In genomic region chr19:40596608-40597328, GRCh38 we compare ENCODE assay signal across 8 cellular contexts. TPM values are rescaled to one million over a fixed set of nuclear protein-coding genes. Genes with fewer than 3 reads are reported as not detected.
DNase-seq lines count a peak whose midpoint lies in the region; ATAC-seq and TF ChIP-seq lines count a peak whose summit lies in the region.

No MANE protein-coding gene starts in this region.

- H3K4me1 ChIP-seq in cardiac muscle cell (ENCODE audit: low read depth): peaks cover 20% of the 10 kb centered on the region

- H3K4me1 Mint-ChIP-seq in stimulated activated effector memory CD8-positive, alpha-beta T cell treated with anti-CD3 and anti-CD28 coated beads, Interleukin-12 subunit alpha, Interleukin-12 subunit beta, amount 100 ng/mL, for 72 hours: peaks cover 44% of the 10 kb centered on the region

- no peak overlapping the region for H3K27ac ChIP-seq in cardiac muscle cell

- H3K36me3 ChIP-seq in cardiac muscle cell: no peaks in the 10 kb centered on the region

- ATAC-seq in stimulated activated effector memory CD8-positive, alpha-beta T cell treated with anti-CD3 and anti-CD28 coated beads, Interleukin-12 subunit alpha, Interleukin-12 subunit beta, amount 100 ng/mL, for 72 hours: peak; percentile 14
- ATAC-seq in GM19467 (IDR thresholded peaks at IDR 0.05; ENCODE audit: unreplicated experiment): no peak

- no peaks in the 10 kb centered on the region for H3K9me3 ChIP-seq in cardiac muscle cell (ENCODE audit: low read depth)

- H3K9me3 Mint-ChIP-seq in stimulated activated effector memory CD8-positive, alpha-beta T cell treated with anti-CD3 and anti-CD28 coated beads, Interleukin-12 subunit alpha, Interleukin-12 subunit beta, amount 100 ng/mL, for 72 hours: no peaks in the 10 kb centered on the region

- H3K36me3 Mint-ChIP-seq in stimulated activated effector memory CD8-positive, alpha-beta T cell treated with anti-CD3 and anti-CD28 coated beads, Interleukin-12 subunit alpha, Interleukin-12 subunit beta, amount 100 ng/mL, for 72 hours: no peaks in the 10 kb centered on the region

- DNase-seq in NCI-H510A treated with DMSO at 0.1 percent for 48 hours (lab: John Stamatoyannopoulos, UW) (peak; percentile 28), NCI-H510A (lab: John Stamatoyannopoulos, UW) (no peak), SW480 (ENCODE audit: low spot score) (peak; percentile 54), cardiac muscle cell (ENCODE audit: low read depth in 1 of 2, low spot score in 1 of 2) (peak; percentile 62 to 84), NCI-H2171 (lab: John Stamatoyannopoulos, UW) (no peak), COLO668 (lab: John Stamatoyannopoulos, UW; ENCODE audit: unreplicated experiment) (no peak)
- no peak for DNase-seq in stimulated activated effector memory CD8-positive, alpha-beta T cell treated with anti-CD3 and anti-CD28 coated beads, Interleukin-12 subunit alpha, Interleukin-12 subunit beta, amount 100 ng/mL, for 72 hours (ENCODE audit: low spot score in 2 of 2)

- no peak for TF ChIP-seq CTCF in cardiac muscle cell (IDR thresholded peaks at IDR 0.05; ENCODE audit: low read depth, low read length)

- no peak overlapping the region for H3K27ac Mint-ChIP-seq in stimulated activated effector memory CD8-positive, alpha-beta T cell treated with anti-CD3 and anti-CD28 coated beads, Interleukin-12 subunit alpha, Interleukin-12 subunit beta, amount 100 ng/mL, for 72 hours

- peak overlapping the region; percentile 52 for H3K4me3 Mint-ChIP-seq in stimulated activated effector memory CD8-positive, alpha-beta T cell treated with anti-CD3 and anti-CD28 coated beads, Interleukin-12 subunit alpha, Interleukin-12 subunit beta, amount 100 ng/mL, for 72 hours

- H3K4me3 ChIP-seq in cardiac muscle cell: peak overlapping the region; percentile 39

- H3K27me3 ChIP-seq in cardiac muscle cell: peaks cover 11% of the 10 kb centered on the region

RNA-seq across cellular contexts. Expression of gene LTBP4, which starts 4.4 kb away (rescaled TPM):
- 85.3 and 203 TPM in 2 replicates for total RNA-seq in cardiac muscle cell
- polyA plus RNA-seq in cardiac muscle cell: 158 and 255 TPM in 2 replicates

RNA-seq across cellular contexts. Expression of gene SHKBP1, which starts 20.1 kb away (rescaled TPM):
- 53.3 and 63.6 TPM in 2 replicates for total RNA-seq in cardiac muscle cell
- polyA plus RNA-seq in cardiac muscle cell: 70.1 and 83.4 TPM in 2 replicates

Comparison
In these comparisons a context has a peak if more than half of its experiments do, and no peak if none do; other contexts are left out.
1. DNase-seq: peak in NCI-H510A treated with DMSO at 0.1 percent for 48 hours (single experiment), SW480 (single experiment) and cardiac muscle cell (2 of 2); none in NCI-H510A (single experiment), stimulated activated effector memory CD8-positive, alpha-beta T cell treated with anti-CD3 and anti-CD28 coated beads, Interleukin-12 subunit alpha, Interleukin-12 subunit beta, amount 100 ng/mL, for 72 hours (0 of 2), NCI-H2171 (single experiment) and COLO668 (single experiment).